8 cellular contexts compared by ENCODE assay signal in the genomic region with DNA sequence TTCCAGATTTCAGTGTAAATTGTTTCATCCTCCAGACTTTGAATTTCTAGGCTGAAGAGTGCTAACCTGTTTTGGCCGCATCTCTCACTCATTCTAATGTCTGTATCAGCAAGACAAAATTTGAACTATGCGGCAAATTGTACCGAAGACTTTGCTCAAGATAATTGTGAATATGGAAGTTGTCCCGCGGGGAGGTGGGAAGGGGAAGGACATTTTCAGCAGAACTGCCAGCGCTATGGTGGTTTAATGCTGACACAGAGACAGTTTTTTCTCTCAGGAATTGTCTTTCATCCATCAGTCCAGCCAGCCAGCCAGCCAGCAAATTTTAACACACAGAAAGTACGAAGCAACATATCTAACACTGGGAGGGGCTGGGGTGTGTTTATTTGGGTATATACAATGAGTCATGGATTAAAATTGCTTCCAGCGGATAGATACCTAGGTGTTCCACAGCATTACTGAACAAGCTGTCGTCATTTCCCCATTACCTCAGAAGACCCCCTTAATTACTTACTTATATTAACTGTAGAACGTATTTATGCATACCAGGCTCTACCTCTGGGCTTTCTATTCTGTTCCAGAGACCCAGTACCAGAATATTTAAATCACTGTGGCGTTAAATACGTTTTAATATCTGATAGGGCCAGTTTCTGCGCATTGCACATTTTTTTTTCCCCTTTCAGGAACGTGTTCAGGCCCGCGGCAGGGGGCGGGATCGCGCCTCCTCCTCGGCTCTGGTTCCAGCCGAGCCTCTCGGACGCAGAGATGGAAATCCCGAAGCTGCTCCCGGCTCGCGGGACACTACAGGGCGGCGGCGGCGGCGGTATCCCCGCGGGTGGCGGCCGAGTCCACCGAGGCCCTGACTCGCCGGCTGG. TPM values are rescaled to one million over a fixed set of nuclear protein-coding genes. Genes with fewer than 3 reads are reported as not detected.
A peak's percentile ranks its signal among the peaks of the same experiment; 100 is the strongest.
DNase-seq lines count a peak whose midpoint lies in the region; ATAC-seq and TF ChIP-seq lines count a peak whose summit lies in the region.
"Not testable (repeated sequence)": the region's sequence is repeated elsewhere in the genome, so short reads cannot be mapped to it uniquely, and the experiment has no call there.

A gene (plus strand): TSS at position 728 of the 875 bp plus-strand sequence. CDS start 38 bp downstream, at position 766.

- H3K27me3 ChIP-seq in HCT116 (ENCODE audit: insufficient read depth, low read length); HUES6 (ENCODE audit: control insufficient read depth, insufficient read depth, low read length); heart left ventricle; neural progenitor cell: not testable (repeated sequence)

- not testable (repeated sequence) for H3K36me3 ChIP-seq in HCT116 (ENCODE audit: control insufficient read depth in 1 of 2, insufficient read depth in 2 of 2, low read length in 2 of 2); HUES6 (ENCODE audit: control insufficient read depth, insufficient read depth, low read length); heart left ventricle; neural progenitor cell; urinary bladder (ENCODE audit: insufficient read depth)

- H4K20me1 ChIP-seq in HCT116 (ENCODE audit: insufficient read depth); neural progenitor cell (ENCODE audit: low read depth): not testable (repeated sequence)

- TF ChIP-seq POLR2A in HCT116 (IDR thresholded peaks at IDR 0.05; ENCODE audit: borderline replicate concordance, extremely low read depth, insufficient read depth, insufficient read length); heart left ventricle (IDR thresholded peaks at IDR 0.05): not testable (repeated sequence)

- TSS peak; percentile 90 for BruUV-seq in HCT116 (replicated peaks; lab: Mats Ljungman, UMichigan)

- intact Hi-C loops in HCT116 (cut with micrococcal nuclease) (loop anchor here (5.0 kb wide), 1 partner anchor 316 kb away; no protein-coding TSS in a partner anchor), heart left ventricle (cut with DNase I) (loop anchor here in 2 of 10 donors (10.0 kb wide), 1 partner anchor 323 kb away; a partner anchor contains a TSS)

- RAD21 ChIA-PET in HCT116 (lab: Charles Lee; ENCODE audit: low non-redundant PET in 1 of 2, low total read pairs in 2 of 2, uncharacterized antibody in 2 of 2, unreplicated experiment in 2 of 2), result not testable (repeated sequence)

- H3K36me3 Mint-ChIP-seq in brain, result peaks cover 12% of the 10 kb centered on the region
- H3K36me3 Mint-ChIP-seq in neural progenitor cell, result not testable (repeated sequence)

- POLR2A ChIA-PET in HCT116 (lab: Charles Lee), result not testable (repeated sequence)

- H3K27me3 Mint-ChIP-seq in brain; neural progenitor cell (ENCODE audit: insufficient read depth, low read depth): not testable (repeated sequence)

- DNase-seq in HCT116 (ENCODE audit: low read depth, low spot score); heart left ventricle; neural progenitor cell (ENCODE audit: low spot score): not testable (repeated sequence)
- DNase-seq in SHP77 treated with DMSO at 0.1 percent for 48 hours (lab: John Stamatoyannopoulos, UW), result peak; percentile 24

- H3K79me2 ChIP-seq in HCT116 (ENCODE audit: insufficient read depth, low read length) (peaks cover 24% of the 10 kb centered on the region), neural progenitor cell (ENCODE audit: low read depth) (peaks cover 18% of the 10 kb centered on the region)

- H3K4me3 Mint-ChIP-seq in brain (peak within 1 kb of the TSS; percentile 82 to 88 (median 84)), neural progenitor cell (peak within 1 kb of the TSS; percentile 81)

- not testable (repeated sequence) for TF ChIP-seq RAD21 in HCT116 (IDR thresholded peaks at IDR 0.05; ENCODE audit: low read depth)

- H3K27ac Mint-ChIP-seq in brain, result peak within 1 kb of the TSS; percentile 91 to 98 (median 95)
- peak within 1 kb of the TSS; percentile 10 for H3K27ac Mint-ChIP-seq in neural progenitor cell

- peak; percentile 31 for ATAC-seq in GM18499 (IDR thresholded peaks at IDR 0.05; ENCODE audit: insufficient read depth, unreplicated experiment)
- ATAC-seq in HCT116, result peak; percentile 65
- ATAC-seq in heart left ventricle, result peak; percentile 51 to 79 (median 74)

- not testable (repeated sequence) for H2AFZ ChIP-seq in HCT116 (ENCODE audit: low read depth, low read length, poor library complexity, severe bottlenecking)
- H2AFZ ChIP-seq in neural progenitor cell (replicated peaks), result peak within 1 kb of the TSS; percentile 23

- 6 to 35% (median 20%) methylated on average over 13 to 16 of the region's 39 CpGs for WGBS in heart left ventricle, 4 donors
- WGBS in urinary bladder, result 5% methylated on average over 13 of the region's 39 CpGs

- H3F3A ChIP-seq in neural progenitor cell (ENCODE audit: low read depth), result not testable (repeated sequence)

- H3K27ac ChIP-seq in HCT116 (ENCODE audit: low read depth, low read length) (peak within 1 kb of the TSS; percentile 67), HUES6 (ENCODE audit: low read depth, low read length) (peak within 1 kb of the TSS; percentile 47; the same call in 1 of the 2 replicates), heart left ventricle (peak within 1 kb of the TSS; percentile 82 to 95 (median 90)), neural progenitor cell (peak within 1 kb of the TSS; percentile 63), urinary bladder (ENCODE audit: low read depth) (peak within 1 kb of the TSS; percentile 94)

- CTCF ChIA-PET in HCT116 (lab: Charles Lee), result not testable (repeated sequence)

- not testable (repeated sequence) for H3K9me3 Mint-ChIP-seq in brain, neural progenitor cell

- peaks cover 41% of the 10 kb centered on the region for H3K4me1 Mint-ChIP-seq in brain
- H3K4me1 Mint-ChIP-seq in neural progenitor cell, result peaks cover 18% of the 10 kb centered on the region

- not testable (repeated sequence) for H3K9me2 ChIP-seq in HCT116 (ENCODE audit: insufficient read depth)

- H3K4me3 ChIP-seq in HCT116 (replicated peaks in 1 of 2; ENCODE audit: low read depth in 1 of 2, low read length in 2 of 2) (peak within 1 kb of the TSS; percentile 41 to 55), HUES6 (ENCODE audit: low read depth, low read length) (peak within 1 kb of the TSS; percentile 69), heart left ventricle (peak within 1 kb of the TSS; percentile 32 to 78 (median 59)), neural progenitor cell (peak within 1 kb of the TSS; percentile 64), urinary bladder (ENCODE audit: low read depth, low read length) (peak within 1 kb of the TSS; percentile 58)

- TF ChIP-seq CTCF in HCT116 (IDR thresholded peaks at IDR 0.05 in 2 of 3, conservative IDR thresholded peaks at IDR 0.05 in 1 of 3; ENCODE audit: borderline replicate concordance in 1 of 3, insufficient read depth in 1 of 3, low read depth in 2 of 3, low read length in 2 of 3); brain (conservative IDR thresholded peaks at IDR 0.05); heart left ventricle (IDR thresholded peaks at IDR 0.05); neural progenitor cell (IDR thresholded peaks at IDR 0.05): not testable (repeated sequence)

- not testable (repeated sequence) for H3K9me3 ChIP-seq in HCT116 (ENCODE audit: control insufficient read depth in 1 of 2, insufficient read depth in 1 of 2, low read depth in 1 of 2, low read length in 2 of 2); HUES6 (ENCODE audit: control insufficient read depth, insufficient read depth, low read depth, low read length); heart left ventricle; neural progenitor cell (ENCODE audit: low read depth)

- H3K4me2 ChIP-seq in HCT116 (ENCODE audit: low read length) (peak within 1 kb of the TSS; percentile 74), neural progenitor cell (peak within 1 kb of the TSS; percentile 66)

- H3K4me1 ChIP-seq in HCT116 (ENCODE audit: control insufficient read depth in 1 of 2, insufficient read depth in 2 of 2, low read length in 2 of 2) (peaks cover 5 to 19% of the 10 kb centered on the region in 2 experiments), heart left ventricle (peaks cover 0 to 33% (median 14%) of the 10 kb centered on the region in 12 donors)
- not testable (repeated sequence) for H3K4me1 ChIP-seq in HUES6 (ENCODE audit: control insufficient read depth, insufficient read depth, low read length); neural progenitor cell; urinary bladder (ENCODE audit: insufficient read depth)

- H3K9ac ChIP-seq in HCT116 (ENCODE audit: low read length), result peak within 1 kb of the TSS; percentile 63
- peak within 1 kb of the TSS; percentile 69 for H3K9ac ChIP-seq in HUES6 (ENCODE audit: low read length)
- peak within 1 kb of the TSS; percentile 45 for H3K9ac ChIP-seq in neural progenitor cell

RNA-seq across cellular contexts. Expression of the gene that starts here (rescaled TPM):
- total RNA-seq in HCT116 (2021; ENCODE audit: unreplicated experiment) (7.2 TPM), heart left ventricle (10 to 100 TPM in 1 of 9 donors, 1 to 10 TPM in 8; 3.9 to 11.3 (median 7.1) TPM), neural progenitor cell (ENCODE audit: low replicate concordance) (8.3 and 9.7 TPM in 2 replicates), urinary bladder (11.6 TPM)
- 3.5 and 3.6 TPM in 2 replicates for polyA plus RNA-seq in HCT116 (2012)
- polyA plus RNA-seq in brain (ENCODE audit: insufficient read depth, low read depth, low replicate concordance) (4.0 TPM), heart left ventricle (1 to 10 TPM; 1.4 to 4.0 TPM), urinary bladder (6.8 TPM)
